ENCODE assay signal across 8 cellular contexts in the genomic region with DNA sequence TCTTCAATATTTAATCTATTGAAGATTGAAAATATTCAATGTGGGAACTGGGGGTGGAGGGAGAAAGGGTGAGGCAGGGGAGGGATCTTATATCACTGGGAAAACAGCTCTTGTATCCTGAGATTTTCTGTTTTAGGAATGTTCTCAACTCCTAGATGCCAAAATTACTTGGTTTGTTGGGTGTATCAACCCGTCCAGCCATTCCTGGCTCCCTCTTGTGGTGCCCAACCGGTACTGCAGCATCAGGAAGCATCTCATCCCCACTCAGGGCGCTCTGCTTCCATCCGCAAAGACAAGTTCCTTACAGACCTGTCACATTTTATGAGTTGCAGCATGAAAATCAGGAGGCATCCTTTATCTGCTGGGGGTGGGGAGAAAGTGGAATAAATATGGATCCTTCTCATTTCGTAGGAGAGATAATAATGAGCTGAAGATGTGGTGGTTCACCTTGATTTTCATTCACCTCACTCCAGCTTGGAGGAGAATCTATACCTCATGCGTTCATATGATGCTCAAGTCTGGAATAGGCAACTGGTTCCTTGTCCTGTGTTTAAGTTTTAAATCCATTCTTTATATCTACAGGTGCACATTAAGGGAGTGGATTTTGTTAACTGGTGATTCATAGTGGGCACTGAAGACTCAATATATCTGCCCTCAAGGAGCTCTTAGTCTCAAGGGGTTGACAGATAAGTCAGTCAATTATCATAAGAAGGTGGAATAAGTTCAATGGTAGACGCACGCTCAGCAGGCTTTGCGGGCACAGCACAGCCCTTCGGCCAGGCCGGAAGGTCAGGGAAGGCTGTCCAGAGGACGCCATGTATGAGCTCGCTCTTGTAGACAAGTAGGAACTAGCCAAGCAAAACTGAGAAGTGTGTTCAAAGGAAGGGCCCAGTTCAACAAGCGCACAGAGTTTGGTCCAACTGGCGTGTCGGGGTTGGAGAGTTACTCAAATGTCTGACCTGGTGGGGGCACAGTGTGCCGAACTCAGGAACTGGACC.
DNase-seq lines count a peak whose midpoint lies in the region; ATAC-seq and TF ChIP-seq lines count a peak whose summit lies in the region.

No MANE protein-coding gene starts in this region.

- H3K27ac ChIP-seq in PC-3 (ENCODE audit: low read length), result no peak overlapping the region
- no peak overlapping the region for H3K27ac ChIP-seq in neutrophil
- H3K27ac ChIP-seq in testis, result no peak overlapping the region

- no peak for TF ChIP-seq POLR2A in testis (IDR thresholded peaks at IDR 0.05)

- H3K9me2 ChIP-seq in PC-3 (replicated peaks; ENCODE audit: low read length), result no peaks in the 10 kb centered on the region

- H3K4me1 ChIP-seq in PC-3 (ENCODE audit: insufficient read depth, low read length) (0 out of 2 replicates have a peak, but pooled peaks cover 4% of the 10 kb centered on the region), neutrophil (ENCODE audit: control insufficient read depth in 1 of 2, insufficient read depth in 1 of 2, low read depth in 1 of 2, low read length in 1 of 2) (no peaks in the 10 kb centered on the region), testis (no peaks in the 10 kb centered on the region)

- H3K79me2 ChIP-seq in PC-3 (ENCODE audit: low read length), result no peaks in the 10 kb centered on the region

- H3K4me2 ChIP-seq in PC-3 (ENCODE audit: low read length), result no peak overlapping the region

- CTCF ChIA-PET in PC-3 (lab: Charles Lee), result interaction anchor here (0.6 to 1.3 kb wide), 2 partner anchors 70 to 148 kb away, joined by 5 to 6 read pairs; no protein-coding TSS in a partner anchor

- H3K9me3 ChIP-seq in PC-3 (ENCODE audit: low read length) (no peaks in the 10 kb centered on the region), neutrophil (no peaks in the 10 kb centered on the region), testis (no peaks in the 10 kb centered on the region)

- no peak overlapping the region for H2AFZ ChIP-seq in PC-3 (ENCODE audit: low read length)

- H3K36me3 ChIP-seq in PC-3 (ENCODE audit: low read depth, low read length) (no peaks in the 10 kb centered on the region), neutrophil (peaks cover 47% of the 10 kb centered on the region), testis (ENCODE audit: low read depth, missing control alignments) (no peaks in the 10 kb centered on the region)

- 83 to 84% methylated on average over 17 of the region's 17 CpGs for WGBS in testis, 2 donors

- TF ChIP-seq CTCF in PC-3 (conservative IDR thresholded peaks at IDR 0.05; ENCODE audit: low read depth, low read length) (peak; percentile 94), neutrophil (IDR thresholded peaks at IDR 0.05) (peak; percentile 96), testis (IDR thresholded peaks at IDR 0.05) (peak; percentile 83 to 95 (median 85))

- POLR2A ChIA-PET in PC-3 (lab: Charles Lee; ENCODE audit: unreplicated experiment), result no interaction called here

- no peaks in the 10 kb centered on the region for H3K27me3 ChIP-seq in PC-3 (ENCODE audit: low read length)
- H3K27me3 ChIP-seq in neutrophil, result no peaks in the 10 kb centered on the region
- H3K27me3 ChIP-seq in testis, result no peaks in the 10 kb centered on the region

- no peaks in the 10 kb centered on the region for H3F3A ChIP-seq in PC-3 (ENCODE audit: low read length, unreplicated experiment)

- peak; percentile 11 to 12 for DNase-seq in NOMO-1 (lab: John Stamatoyannopoulos, UW; ENCODE audit: unreplicated experiment in 2 of 2)
- DNase-seq in NOMO-1 treated with dmso at 0.1 percent for 144 hours (lab: John Stamatoyannopoulos, UW; ENCODE audit: unreplicated experiment), result no peak
- DNase-seq in PC-3, result peak; percentile 76
- DNase-seq in activated T-helper 1 cell treated with Interleukin-2 at 50 U/mL for 16 hours (ENCODE audit: low read depth), result peak; percentile 48
- peak; percentile 36 for DNase-seq in fibroblast of the conjunctiva (ENCODE audit: low read depth)
- peak; percentile 76 for DNase-seq in testis

- no TSS peak for BruUV-seq in PC-3 (replicated peaks; lab: Mats Ljungman, UMichigan)

- H3K4me3 ChIP-seq in PC-3 (ENCODE audit: low read length), result no peak overlapping the region
- H3K4me3 ChIP-seq in neutrophil (ENCODE audit: low read depth in 1 of 2, low read length in 1 of 2), result no peak overlapping the region
- H3K4me3 ChIP-seq in testis, result no peak overlapping the region

- intact Hi-C loops in PC-3 (cut with micrococcal nuclease), result loop anchor here (1.0 to 2.0 kb wide), 2 partner anchors 148 to 218 kb away; no protein-coding TSS in a partner anchor
- intact Hi-C loops in testis (cut with DNase I; ENCODE audit: low total_unique reads), result no loop called here

- peak; percentile 66 for ATAC-seq in HG03025 (IDR thresholded peaks at IDR 0.05; ENCODE audit: low FRiP score, unreplicated experiment)
- peak; percentile 82 for ATAC-seq in PC-3

- H4K20me1 ChIP-seq in PC-3 (ENCODE audit: low read length), result no peaks in the 10 kb centered on the region

- no peak overlapping the region for H3K9ac ChIP-seq in PC-3 (ENCODE audit: low read length)
